ENCODE assay signal across 8 cellular contexts in the genomic region with DNA sequence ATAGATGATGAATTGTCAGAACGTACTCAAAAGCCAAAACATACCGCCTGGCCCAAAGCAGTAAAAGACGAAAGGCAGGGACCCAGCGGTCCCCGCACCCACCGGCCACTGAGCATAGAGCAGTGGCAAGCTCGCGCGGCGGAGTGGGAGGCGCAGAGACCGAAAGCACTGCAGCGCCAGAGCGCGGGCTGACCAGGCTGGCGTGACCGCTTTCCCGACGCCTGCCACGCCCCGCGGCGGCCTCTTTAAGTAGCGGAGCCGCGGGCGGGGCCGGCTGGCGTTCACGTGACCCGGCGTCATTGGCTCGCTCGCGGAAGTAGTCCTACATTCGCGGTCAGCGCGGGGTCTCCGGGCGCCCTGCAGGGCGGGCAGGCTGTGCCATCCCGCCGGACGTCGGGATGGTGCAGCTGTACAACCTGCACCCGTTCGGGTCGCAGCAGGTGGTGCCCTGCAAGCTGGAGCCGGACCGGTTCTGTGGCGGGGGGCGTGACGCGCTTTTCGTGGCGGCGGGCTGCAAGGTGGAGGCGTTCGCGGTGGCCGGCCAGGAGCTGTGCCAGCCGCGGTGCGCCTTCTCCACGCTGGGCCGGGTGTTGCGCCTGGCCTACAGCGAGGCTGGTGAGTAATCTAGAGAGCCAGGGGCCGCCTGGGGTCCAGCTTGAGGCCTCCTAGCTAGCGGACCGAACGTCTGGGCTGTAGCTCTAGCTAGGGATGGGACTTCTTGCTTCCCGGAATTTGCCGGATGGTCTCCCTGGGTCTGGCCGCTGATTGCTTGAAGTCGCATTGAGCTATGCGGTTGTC. TPM values are rescaled to one million over a fixed set of nuclear protein-coding genes. Genes with fewer than 3 reads are reported as not detected.
A peak's percentile ranks its signal among the peaks of the same experiment; 100 is the strongest.
DNase-seq lines count a peak whose midpoint lies in the region; ATAC-seq, FAIRE-seq and TF ChIP-seq lines count a peak whose summit lies in the region.

A gene with protein sequence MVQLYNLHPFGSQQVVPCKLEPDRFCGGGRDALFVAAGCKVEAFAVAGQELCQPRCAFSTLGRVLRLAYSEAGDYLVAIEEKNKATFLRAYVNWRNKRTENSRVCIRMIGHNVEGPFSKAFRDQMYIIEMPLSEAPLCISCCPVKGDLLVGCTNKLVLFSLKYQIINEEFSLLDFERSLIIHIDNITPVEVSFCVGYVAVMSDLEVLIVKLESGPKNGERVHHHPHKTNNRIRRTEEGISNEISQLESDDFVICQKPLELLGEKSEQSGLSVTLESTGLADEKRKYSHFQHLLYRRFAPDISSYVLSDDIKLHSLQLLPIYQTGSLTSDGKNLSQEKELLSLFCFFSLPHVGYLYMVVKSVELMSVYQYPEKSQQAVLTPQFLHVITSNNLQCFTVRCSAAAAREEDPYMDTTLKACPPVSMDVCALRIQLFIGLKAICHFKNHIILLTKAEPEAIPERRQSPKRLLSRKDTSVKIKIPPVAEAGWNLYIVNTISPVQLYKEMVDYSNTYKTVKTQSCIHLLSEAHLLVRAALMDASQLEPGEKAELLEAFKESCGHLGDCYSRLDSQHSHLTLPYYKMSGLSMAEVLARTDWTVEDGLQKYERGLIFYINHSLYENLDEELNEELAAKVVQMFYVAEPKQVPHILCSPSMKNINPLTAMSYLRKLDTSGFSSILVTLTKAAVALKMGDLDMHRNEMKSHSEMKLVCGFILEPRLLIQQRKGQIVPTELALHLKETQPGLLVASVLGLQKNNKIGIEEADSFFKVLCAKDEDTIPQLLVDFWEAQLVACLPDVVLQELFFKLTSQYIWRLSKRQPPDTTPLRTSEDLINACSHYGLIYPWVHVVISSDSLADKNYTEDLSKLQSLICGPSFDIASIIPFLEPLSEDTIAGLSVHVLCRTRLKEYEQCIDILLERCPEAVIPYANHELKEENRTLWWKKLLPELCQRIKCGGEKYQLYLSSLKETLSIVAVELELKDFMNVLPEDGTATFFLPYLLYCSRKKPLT (plus strand): TSS at position 313 of the 798 bp plus-strand sequence. CDS start 86 bp downstream, at position 399.

- no peaks in the 10 kb centered on the region for H3K9me3 ChIP-seq in breast epithelium
- no peaks in the 10 kb centered on the region for H3K9me3 ChIP-seq in iPS-20b (ENCODE audit: insufficient read depth, low read depth, low read length)
- no peaks in the 10 kb centered on the region for H3K9me3 ChIP-seq in small intestine (ENCODE audit: control insufficient read depth, low read depth)

- peak; percentile 76 for TF ChIP-seq POLR2A in breast epithelium (IDR thresholded peaks at IDR 0.05)

- H3K27ac ChIP-seq in VCaP (peak within 1 kb of the TSS; percentile 76), breast epithelium (peak within 1 kb of the TSS; percentile 85 to 88), iPS-20b (ENCODE audit: low read length) (no peak within 1 kb of the TSS), small intestine (ENCODE audit: low read depth in 1 of 2, low read length in 1 of 2) (peak within 1 kb of the TSS; percentile 89 to 94)

- peak; percentile 95 for ATAC-seq in GM18909 (IDR thresholded peaks at IDR 0.05; ENCODE audit: poor library complexity, unreplicated experiment)
- ATAC-seq in HG03159 (IDR thresholded peaks at IDR 0.05; ENCODE audit: unreplicated experiment), result peak; percentile 96

- intact Hi-C loops in breast epithelium (cut with DNase I; ENCODE audit: low total_unique reads), result loop anchor here (10.0 kb wide), 1 partner anchor 145 kb away; no protein-coding TSS in a partner anchor

- H3K27me3 ChIP-seq in breast epithelium (no peaks in the 10 kb centered on the region), iPS-20b (ENCODE audit: insufficient read depth, low read length) (peaks cover 14% of the 10 kb centered on the region; the same call in 1 of the 2 replicates), small intestine (ENCODE audit: control insufficient read depth in 2 of 2, insufficient read depth in 2 of 2, low read length in 2 of 2) (no peaks in the 10 kb centered on the region)

- no peak for FAIRE-seq in small intestine (lab: Jason Lieb, UNC)

- H3K36me3 ChIP-seq in breast epithelium, result no peaks in the 10 kb centered on the region
- H3K36me3 ChIP-seq in iPS-20b (ENCODE audit: insufficient read depth, low read depth, low read length), result no peaks in the 10 kb centered on the region
- no peaks in the 10 kb centered on the region for H3K36me3 ChIP-seq in small intestine (ENCODE audit: control insufficient read depth in 2 of 2, insufficient read depth in 2 of 2, low read length in 2 of 2)

- peak; percentile 95 for DNase-seq in AG08395 (ENCODE audit: low spot score)
- DNase-seq in NCI-H2196 treated with DMSO at 0.1 percent for 48 hours (lab: John Stamatoyannopoulos, UW; ENCODE audit: unreplicated experiment), result peak; percentile 95
- peak; percentile 79 to 84 for DNase-seq in breast epithelium (ENCODE audit: low spot score in 2 of 2)
- peak; percentile 93 for DNase-seq in small intestine

- peak within 1 kb of the TSS; percentile 72; the same call in 1 of the 2 replicates for H3K9ac ChIP-seq in iPS-20b (ENCODE audit: low read depth, low read length)

- no peak for TF ChIP-seq CTCF in VCaP (conservative IDR thresholded peaks at IDR 0.05)
- no peak for TF ChIP-seq CTCF in breast epithelium (IDR thresholded peaks at IDR 0.05)

- H3K4me1 ChIP-seq in breast epithelium (peaks cover 0 to 10% of the 10 kb centered on the region in 2 donors), iPS-20b (ENCODE audit: insufficient read depth, low read length) (peaks cover 11% of the 10 kb centered on the region; the same call in 1 of the 2 replicates), small intestine (ENCODE audit: control insufficient read depth in 2 of 2, insufficient read depth in 1 of 2, low read depth in 1 of 2, low read length in 1 of 2) (peaks cover 5 to 9% of the 10 kb centered on the region in 2 donors)

- H3K4me3 ChIP-seq in breast epithelium, result peak within 1 kb of the TSS; percentile 85 to 98 (median 91)
- H3K4me3 ChIP-seq in iPS-20b (ENCODE audit: low read length), result peak within 1 kb of the TSS; percentile 89
- peak within 1 kb of the TSS; percentile 86 to 87 for H3K4me3 ChIP-seq in small intestine (ENCODE audit: low read depth in 1 of 2, low read length in 2 of 2)

- WGBS in small intestine, 3 donors, result 0 to 1% (median 0%) methylated on average over 66 to 78 of the region's 78 CpGs

RNA-seq across cellular contexts. Expression of the gene that starts here (rescaled TPM):
- total RNA-seq in breast epithelium, result 10 to 100 TPM; 14.4 to 27.1 (median 26.2) TPM
- 10 to 100 TPM in 1 of 3 donors, 1 to 10 TPM in 2; 7.3 to 11.0 (median 9.5) TPM for polyA plus RNA-seq in small intestine
